In the genomic region with DNA sequence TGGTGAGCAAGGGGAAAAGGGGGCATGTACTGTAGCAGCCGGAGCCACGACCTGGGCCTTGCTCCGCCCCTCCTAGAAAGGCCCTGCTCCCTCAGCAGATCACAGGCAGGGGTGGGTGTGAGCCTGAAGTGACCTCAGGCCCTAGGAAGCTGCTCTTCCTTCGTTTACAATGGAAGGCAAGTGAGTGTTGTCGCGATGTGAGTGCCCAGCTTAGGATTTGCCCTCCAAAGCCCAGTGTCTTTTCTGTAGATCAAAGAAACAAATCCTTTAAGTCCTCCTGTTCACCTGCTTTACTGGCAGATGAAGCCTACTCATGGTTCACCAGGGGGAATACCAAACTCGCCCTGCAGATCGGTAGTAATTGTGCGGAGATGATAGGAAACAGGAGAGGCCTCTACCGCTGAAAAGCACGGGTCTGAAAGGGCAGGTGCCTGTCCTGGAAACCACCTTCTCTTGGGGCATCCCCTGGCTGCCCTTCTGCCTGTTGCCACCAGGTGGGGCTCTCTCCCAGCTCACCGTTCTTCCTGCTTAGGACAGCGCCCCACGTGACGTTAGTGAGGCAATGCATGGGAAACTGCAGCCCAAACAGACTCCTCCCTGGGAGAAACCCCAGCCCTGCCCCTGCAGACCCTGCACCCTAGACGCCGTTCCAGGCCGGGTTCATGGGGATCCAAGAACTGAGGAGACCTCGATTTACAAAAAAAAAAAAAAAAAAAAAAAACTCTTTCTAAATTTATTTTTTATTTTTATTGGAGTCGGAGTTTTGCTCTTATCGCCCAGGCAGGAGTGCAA, we compare ENCODE assay signal across 9 cellular contexts. TPM values are rescaled to one million over a fixed set of nuclear protein-coding genes. Genes with fewer than 3 reads are reported as not detected.
DNase-seq lines count a peak whose midpoint lies in the region; ATAC-seq and TF ChIP-seq lines count a peak whose summit lies in the region.
"Had no signal": no experiment of that assay in that cellular context is flagged by ENCODE, and none has a peak within 500 bp of the region (broad histone marks: within the 10 kb centered on the region; RNA-seq: fewer than 3 reads in every experiment).

No MANE protein-coding gene starts in this region.

- H4K20me1 ChIP-seq in GM23248 (ENCODE audit: insufficient read depth) (no peaks in the 10 kb centered on the region), Karpas-422 (ENCODE audit: insufficient read depth, low read depth, low read length) (no peaks in the 10 kb centered on the region), PC-9 (ENCODE audit: insufficient read depth) (no peaks in the 10 kb centered on the region)

- H3K9me2 ChIP-seq in GM23248 (ENCODE audit: insufficient read depth): no peaks in the 10 kb centered on the region
- no peaks in the 10 kb centered on the region for H3K9me2 ChIP-seq in Karpas-422 (replicated peaks; ENCODE audit: insufficient read depth, low read length)
- H3K9me2 ChIP-seq in PC-9 (ENCODE audit: insufficient read depth): no peaks in the 10 kb centered on the region

- TF ChIP-seq CTCF in PC-9 (conservative IDR thresholded peaks at IDR 0.05): peak; percentile 98

- H3K27ac ChIP-seq in GM23248: no peak overlapping the region
- 0 out of 2 replicates have a peak overlapping the region, but pooled peaks have one; percentile 36 for H3K27ac ChIP-seq in Karpas-422 (ENCODE audit: low read length)
- no peak overlapping the region for H3K27ac ChIP-seq in PC-9
- H3K27ac ChIP-seq in naive thymus-derived CD4-positive, alpha-beta T cell (ENCODE audit: low read depth, low read length): peak overlapping the region; percentile 89

- H3K79me2 ChIP-seq in GM23248 (ENCODE audit: insufficient read depth) (no peaks in the 10 kb centered on the region), Karpas-422 (ENCODE audit: low read length) (peaks cover 3% of the 10 kb centered on the region; the same call in 1 of the 2 replicates), PC-9 (ENCODE audit: low read depth) (no peaks in the 10 kb centered on the region)

- ATAC-seq in naive thymus-derived CD4-positive, alpha-beta T cell: peak; percentile 100
- peak; percentile 95 for ATAC-seq in stimulated activated naive B cell treated with anti-CD40 and anti-IgM and Interleukin-4, amounts not matched to agents 10 μg/mL and 1 μg/mL and 100 μg/mL, for 72 hours (replicated peaks)

- intact Hi-C loops in PC-9 (cut with micrococcal nuclease; ENCODE audit: unreplicated experiment): loop anchor here (2.0 to 5.0 kb wide), 3 partner anchors 114 to 165 kb away; partner anchors contain the start of gene RIN1
- intact Hi-C loops in naive thymus-derived CD4-positive, alpha-beta T cell (cut with micrococcal nuclease): loop anchor here (1.0 to 2.0 kb wide), 7 partner anchors 36 to 167 kb away; partner anchors contain the start of gene RAB1B (in 1 of the 2)

- CTCF ChIA-PET in PC-9 (lab: Charles Lee): interaction anchor here (0.6 to 1.1 kb wide), 8 partner anchors 14 to 1098 kb away, joined by 3 to 12 read pairs (median 4); no protein-coding TSS in a partner anchor
- CTCF ChIA-PET in naive thymus-derived CD4-positive, alpha-beta T cell (lab: Charles Lee): interaction anchor here (0.9 to 4.6 kb wide), 8 partner anchors 8 to 66 kb away, joined by 3 to 25 read pairs (median 5); partner anchors contain the start of gene YIF1A

- no peak overlapping the region for H3K9ac ChIP-seq in GM23248
- H3K9ac ChIP-seq in Karpas-422 (ENCODE audit: low read length): no peak overlapping the region

- POLR2A ChIA-PET in PC-9 (lab: Charles Lee; ENCODE audit: unreplicated experiment): interaction anchor here (0.7 kb wide), 2 partner anchors 455 to 1548 kb away, joined by 18 read pairs; no protein-coding TSS in a partner anchor
- POLR2A ChIA-PET in naive thymus-derived CD4-positive, alpha-beta T cell (lab: Charles Lee): interaction anchor here (0.6 to 1.3 kb wide), 6 partner anchors 45 to 363 kb away, joined by 3 to 5 read pairs (median 3); no protein-coding TSS in a partner anchor

- H3K27me3 Mint-ChIP-seq in naive thymus-derived CD4-positive, alpha-beta T cell: no peaks in the 10 kb centered on the region
- no peaks in the 10 kb centered on the region for H3K27me3 Mint-ChIP-seq in stimulated activated naive B cell treated with anti-CD40 and anti-IgM and Interleukin-4, amounts not matched to agents 10 μg/mL and 1 μg/mL and 100 μg/mL, for 72 hours

- H3K36me3 ChIP-seq in GM23248 (ENCODE audit: low read depth): peaks cover 28% of the 10 kb centered on the region
- H3K36me3 ChIP-seq in Karpas-422 (ENCODE audit: insufficient read depth, low read length): peaks cover 21% of the 10 kb centered on the region
- H3K36me3 ChIP-seq in PC-9 (ENCODE audit: low read depth): no peaks in the 10 kb centered on the region
- H3K36me3 ChIP-seq in naive thymus-derived CD4-positive, alpha-beta T cell (ENCODE audit: control insufficient read depth in 2 of 3, insufficient read depth in 3 of 3, low read length in 3 of 3): peaks cover 6 to 86% (median 14%) of the 10 kb centered on the region in 3 experiments

- in situ Hi-C loops in GM23248 (cut with MboI): no loop called here

- H3K4me3 ChIP-seq in GM23248 (no peak overlapping the region), Karpas-422 (ENCODE audit: low read length) (no peak overlapping the region), PC-9 (no peak overlapping the region)
- no peak overlapping the region for H3K4me3 ChIP-seq in naive thymus-derived CD4-positive, alpha-beta T cell (ENCODE audit: low read length)
- H3K4me3 ChIP-seq: skin epidermis had no signal

- no peaks in the 10 kb centered on the region for H3K9me3 ChIP-seq in GM23248 (ENCODE audit: low read depth)
- H3K9me3 ChIP-seq in Karpas-422 (ENCODE audit: low read length): no peaks in the 10 kb centered on the region
- no peaks in the 10 kb centered on the region for H3K9me3 ChIP-seq in PC-9 (ENCODE audit: insufficient read depth, low read depth)
- no peaks in the 10 kb centered on the region for H3K9me3 ChIP-seq in naive thymus-derived CD4-positive, alpha-beta T cell (ENCODE audit: control insufficient read depth in 2 of 3, low read length in 3 of 3)

- 24 to 25% methylated on average over 21 of the region's 21 CpGs for WGBS in GM23248 (ENCODE audit: low coverage in 1 of 2, low lambda C conversion rate in 2 of 2, missing lambda C conversion rate in 2 of 2), 2 experiments

- peaks cover 12 to 21% (median 18%) of the 10 kb centered on the region in 7 donors for H3K4me1 Mint-ChIP-seq in naive thymus-derived CD4-positive, alpha-beta T cell
- peaks cover 24 to 26% of the 10 kb centered on the region in 2 donors for H3K4me1 Mint-ChIP-seq in stimulated activated naive B cell treated with anti-CD40 and anti-IgM and Interleukin-4, amounts not matched to agents 10 μg/mL and 1 μg/mL and 100 μg/mL, for 72 hours

- TF ChIP-seq POLR2A in erythroblast (IDR thresholded peaks at IDR 0.05; ENCODE audit: low read length): no peak

- BruUV-seq in PC-9 (replicated peaks; lab: Mats Ljungman, UMichigan): no TSS peak

- no peak overlapping the region for H2AFZ ChIP-seq in GM23248
- H2AFZ ChIP-seq in Karpas-422 (ENCODE audit: low read length): no peak overlapping the region
- H2AFZ ChIP-seq in PC-9: no peak overlapping the region

- no peaks in the 10 kb centered on the region for H3K9me3 Mint-ChIP-seq in naive thymus-derived CD4-positive, alpha-beta T cell
- no peaks in the 10 kb centered on the region for H3K9me3 Mint-ChIP-seq in stimulated activated naive B cell treated with anti-CD40 and anti-IgM and Interleukin-4, amounts not matched to agents 10 μg/mL and 1 μg/mL and 100 μg/mL, for 72 hours

- H3K4me1 ChIP-seq in GM23248 (ENCODE audit: insufficient read depth) (no peaks in the 10 kb centered on the region), Karpas-422 (ENCODE audit: low read length) (peaks cover 24% of the 10 kb centered on the region), PC-9 (replicated peaks; ENCODE audit: insufficient read depth) (no peaks in the 10 kb centered on the region; the same call in 1 of the 2 replicates)
- peaks cover 4 to 7% of the 10 kb centered on the region in 2 donors for H3K4me1 ChIP-seq in naive thymus-derived CD4-positive, alpha-beta T cell (ENCODE audit: control insufficient read depth in 2 of 2, insufficient read depth in 2 of 2, low read length in 2 of 2)

- peak; percentile 89 for DNase-seq in EH (ENCODE audit: low read depth)
- DNase-seq in GM23248: peak; percentile 96
- DNase-seq in Karpas-422: peak; percentile 97
- DNase-seq in PC-9: peak; percentile 86 to 90
- peak; percentile 89 for DNase-seq in activated T-cell treated with anti-CD3 and anti-CD28 coated beads for 48 hours (ENCODE audit: low read depth)
- DNase-seq in erythroblast (lab: John Stamatoyannopoulos, UW): peak; percentile 92 to 96
- peak; percentile 79 to 95 (median 92) for DNase-seq in naive thymus-derived CD4-positive, alpha-beta T cell
- peak; percentile 92 for DNase-seq in stimulated activated naive B cell treated with anti-CD40 and anti-IgM and Interleukin-4, amounts not matched to agents 10 μg/mL and 1 μg/mL and 100 μg/mL, for 72 hours

- H3K27me3 ChIP-seq in GM23248 (replicated peaks; ENCODE audit: insufficient read depth) (no peaks in the 10 kb centered on the region), Karpas-422 (ENCODE audit: low read length) (no peaks in the 10 kb centered on the region), PC-9 (ENCODE audit: insufficient read depth, low read depth) (no peaks in the 10 kb centered on the region)
- H3K27me3 ChIP-seq in naive thymus-derived CD4-positive, alpha-beta T cell (ENCODE audit: control insufficient read depth in 2 of 2, insufficient read depth in 2 of 2, low read length in 2 of 2): no peaks in the 10 kb centered on the region

- no peak overlapping the region for H3K4me2 ChIP-seq in GM23248 (ENCODE audit: unreplicated experiment)
- H3K4me2 ChIP-seq in Karpas-422 (ENCODE audit: low read depth, low read length, poor library complexity, severe bottlenecking): peak overlapping the region; percentile 39
- H3K4me2 ChIP-seq in PC-9: no peak overlapping the region

- peak overlapping the region; percentile 78 to 98 (median 92) for H3K27ac Mint-ChIP-seq in naive thymus-derived CD4-positive, alpha-beta T cell
- H3K27ac Mint-ChIP-seq in stimulated activated naive B cell treated with anti-CD40 and anti-IgM and Interleukin-4, amounts not matched to agents 10 μg/mL and 1 μg/mL and 100 μg/mL, for 72 hours: peak overlapping the region; percentile 95

- peak overlapping the region in 4 of 10 donors; percentile 26 to 35 (median 32) for H3K4me3 Mint-ChIP-seq in naive thymus-derived CD4-positive, alpha-beta T cell
- H3K4me3 Mint-ChIP-seq in stimulated activated naive B cell treated with anti-CD40 and anti-IgM and Interleukin-4, amounts not matched to agents 10 μg/mL and 1 μg/mL and 100 μg/mL, for 72 hours: peak overlapping the region; percentile 10 to 76

- H3F3A ChIP-seq in GM23248 (ENCODE audit: insufficient read depth) (peaks cover 13% of the 10 kb centered on the region; the same call in 1 of the 2 replicates), PC-9 (ENCODE audit: insufficient read depth, low read depth) (peaks cover 7% of the 10 kb centered on the region; the same call in 1 of the 2 replicates)

- peaks cover 11 to 31% (median 12%) of the 10 kb centered on the region in 5 donors for H3K36me3 Mint-ChIP-seq in naive thymus-derived CD4-positive, alpha-beta T cell
- H3K36me3 Mint-ChIP-seq in stimulated activated naive B cell treated with anti-CD40 and anti-IgM and Interleukin-4, amounts not matched to agents 10 μg/mL and 1 μg/mL and 100 μg/mL, for 72 hours: peaks cover 40 to 47% of the 10 kb centered on the region in 2 donors

RNA-seq across cellular contexts. Expression of gene KLC2, which starts 34.9 kb away (rescaled TPM):
- 21.9 and 25.5 TPM in 2 replicates for total RNA-seq in GM23248 (2014; rRNA removed; shearing (Covaris generic))
- polyA plus RNA-seq in GM23248 (2016; fragmentation: Nextera tagmentation; extraction: Ambion mirVana): 17.1 and 19.7 TPM in 2 replicates
- total RNA-seq in Karpas-422 (2014; rRNA removed; shearing (Covaris generic); ENCODE audit: low replicate concordance): 12.9 and 18.5 TPM in 2 replicates
- 48.3 and 58.4 TPM in 2 replicates for total RNA-seq in PC-9 (2021)
- total RNA-seq in naive thymus-derived CD4-positive, alpha-beta T cell: 10 to 100 TPM; 26.7 to 53.6 (median 41.5) TPM
- polyA plus RNA-seq in naive thymus-derived CD4-positive, alpha-beta T cell: 1 to 10 TPM; 5.5 to 7.6 TPM

RNA-seq across cellular contexts. Expression of gene RAB1B, which starts 45.9 kb away (rescaled TPM):
- total RNA-seq in GM23248 (2014; rRNA removed; shearing (Covaris generic)): 146 and 151 TPM in 2 replicates
- polyA plus RNA-seq in GM23248 (2016; fragmentation: Nextera tagmentation; extraction: Ambion mirVana): 86.7 and 92.1 TPM in 2 replicates
- 56.2 and 64.3 TPM in 2 replicates for total RNA-seq in Karpas-422 (2014; rRNA removed; shearing (Covaris generic); ENCODE audit: low replicate concordance)
- 209 and 232 TPM in 2 replicates for total RNA-seq in PC-9 (2021)
- total RNA-seq in naive thymus-derived CD4-positive, alpha-beta T cell: 100 to 1,000 TPM in 1 of 5 experiments, 10 to 100 TPM in 4; 60.6 to 151 (median 70.7) TPM
- 10 to 100 TPM; 11.3 to 13.5 TPM for polyA plus RNA-seq in naive thymus-derived CD4-positive, alpha-beta T cell

RNA-seq across cellular contexts. Expression of gene CNIH2, which starts 55.4 kb away (rescaled TPM):
- total RNA-seq in GM23248 (2014; rRNA removed; shearing (Covaris generic)): 1.4 TPM in 1 of 2 replicates, not detected in the other
- polyA plus RNA-seq in GM23248 (2016; fragmentation: Nextera tagmentation; extraction: Ambion mirVana): 0.39 and 0.50 TPM in 2 replicates
- 0.34 and 6.6 TPM in 2 replicates for total RNA-seq in Karpas-422 (2014; rRNA removed; shearing (Covaris generic); ENCODE audit: low replicate concordance)
- total RNA-seq in PC-9 (2021): 5.5 and 6.8 TPM in 2 replicates
- total RNA-seq in naive thymus-derived CD4-positive, alpha-beta T cell: 10 to 100 TPM in 1 of 5 experiments, 1 to 10 TPM in 4; 1.3 to 12.3 (median 2.9) TPM
- not detected for polyA plus RNA-seq in naive thymus-derived CD4-positive, alpha-beta T cell

Comparison
In these comparisons a context has a peak if more than half of its experiments do, and no peak if none do; other contexts are left out.
1. H3K27ac ChIP-seq: peak in Karpas-422 (single experiment) and naive thymus-derived CD4-positive, alpha-beta T cell (single experiment); none in GM23248 (single experiment) and PC-9 (single experiment).
2. Peak in every context shown above with its lines, with median percentiles within 50 percentile points of each other: DNase-seq.